Comparison of ENCODE assay signal across 11 cellular contexts in genomic region chr9:93072383-93072795, GRCh38. TPM values are rescaled to one million over a fixed set of nuclear protein-coding genes. Genes with fewer than 3 reads are reported as not detected.
DNase-seq lines count a peak whose midpoint lies in the region; ATAC-seq and TF ChIP-seq lines count a peak whose summit lies in the region.
"Had no signal": no experiment of that assay in that cellular context is flagged by ENCODE, and none has a peak within 500 bp of the region (broad histone marks: within the 10 kb centered on the region; RNA-seq: fewer than 3 reads in every experiment).

No MANE protein-coding gene starts in this region.

- no peaks in the 10 kb centered on the region for H3K23me2 ChIP-seq in H9 (ENCODE audit: insufficient read length, low read depth, low read length, poor library complexity, severe bottlenecking)

- TF ChIP-seq CTCF in H9 (conservative IDR thresholded peaks at IDR 0.05), result no peak
- no peak for TF ChIP-seq CTCF in mucosa of descending colon (IDR thresholded peaks at IDR 0.05)

- no peak overlapping the region for H4K5ac ChIP-seq in H9 (ENCODE audit: insufficient read length, low read depth, low read length)

- no peaks in the 10 kb centered on the region for H3K79me1 ChIP-seq in H9 (ENCODE audit: insufficient read depth, low read depth, low read length, poor library complexity, severe bottlenecking)

- no peaks in the 10 kb centered on the region for H3K27me3 Mint-ChIP-seq in H9 (ENCODE audit: low read depth)
- H3K27me3 Mint-ChIP-seq in activated naive CD8-positive, alpha-beta T cell treated with anti-CD3 and anti-CD28 coated beads, Interleukin-2, amount 50 U/mL, for 24 hours, result no peaks in the 10 kb centered on the region

- H2BK15ac ChIP-seq in H9 (ENCODE audit: low read depth, low read length), result no peak overlapping the region

- intact Hi-C loops in mucosa of descending colon (cut with DNase I, micrococcal nuclease), result no loop called here

- H3K9me3 ChIP-seq in H9 (ENCODE audit: control insufficient read depth, low read depth, low read length) (no peaks in the 10 kb centered on the region), mucosa of descending colon (no peaks in the 10 kb centered on the region)
- H3K9me3 ChIP-seq: left lung, stomach had no signal

- no peak overlapping the region for H3K18ac ChIP-seq in H9 (ENCODE audit: insufficient read length, low read depth, low read length)

- WGBS in H9 (ENCODE audit: extremely low coverage, insufficient read length, low lambda C conversion rate), result no CpG with 5 or more reads among the region's 5 CpGs

- H3K9me3 Mint-ChIP-seq in H9, result no peaks in the 10 kb centered on the region
- H3K9me3 Mint-ChIP-seq in activated naive CD8-positive, alpha-beta T cell treated with anti-CD3 and anti-CD28 coated beads, Interleukin-2, amount 50 U/mL, for 24 hours, result no peaks in the 10 kb centered on the region

- no peaks in the 10 kb centered on the region for H3K4me1 ChIP-seq in H9 (ENCODE audit: insufficient read depth, low read length)
- no peaks in the 10 kb centered on the region for H3K4me1 ChIP-seq in mucosa of descending colon (ENCODE audit: low read depth)

- no peak overlapping the region for H3T11ph ChIP-seq in H9 (ENCODE audit: low read length)

- no peak overlapping the region for H4K91ac ChIP-seq in H9 (ENCODE audit: insufficient read length, low read depth, low read length)

- H3K14ac ChIP-seq in H9 (ENCODE audit: insufficient read depth, low read length), result peak overlapping the region; percentile 19; the same call in 1 of the 2 replicates

- H3K23ac ChIP-seq in H9 (ENCODE audit: insufficient read length, low read depth, low read length), result no peak overlapping the region

- H3K4me2 ChIP-seq in H9 (ENCODE audit: insufficient read depth, insufficient read length, low read length), result no peak overlapping the region

- H2AFZ ChIP-seq in H9 (ENCODE audit: low read length), result no peak overlapping the region

- H3K36me3 ChIP-seq in mucosa of descending colon (ENCODE audit: low read depth), result no peaks in the 10 kb centered on the region
- H3K36me3 ChIP-seq: left lung, stomach had no signal

- no peak overlapping the region for H3K27ac ChIP-seq in H9 (ENCODE audit: insufficient read length, low read depth, low read length)
- H3K27ac ChIP-seq: left lung had no signal

- no peak overlapping the region for H4K8ac ChIP-seq in H9 (replicated peaks; ENCODE audit: insufficient read length, low read depth, low read length)

- peak overlapping the region in 1 of 3 experiments; percentile 84; a peak in 1 of 7 replicates for H3K27ac Mint-ChIP-seq in H9
- H3K27ac Mint-ChIP-seq in activated naive CD8-positive, alpha-beta T cell treated with anti-CD3 and anti-CD28 coated beads, Interleukin-2, amount 50 U/mL, for 24 hours, result peak overlapping the region; percentile 48

- no peak overlapping the region for H3K9ac ChIP-seq in H9 (ENCODE audit: extremely low read depth, insufficient read length, low read length)

- H4K20me1 ChIP-seq in H9 (ENCODE audit: control insufficient read depth, insufficient read depth, insufficient read length), result no peaks in the 10 kb centered on the region

- H3K56ac ChIP-seq in H9 (ENCODE audit: insufficient read length, low read depth, low read length), result no peak overlapping the region

- no peak overlapping the region for H2BK20ac ChIP-seq in H9 (ENCODE audit: low read depth, low read length, poor library complexity, severe bottlenecking)

- DNase-seq in NCI-H2196 (lab: John Stamatoyannopoulos, UW; ENCODE audit: unreplicated experiment) (peak; percentile 24), NCI-H2196 treated with DMSO at 0.1 percent for 48 hours (lab: John Stamatoyannopoulos, UW; ENCODE audit: unreplicated experiment) (no peak), H9 (no peak), mucosa of descending colon (peak in 1 of 3 donors; percentile 58), dermis blood vessel endothelial cell (no peak)
- no peak for DNase-seq in activated naive CD8-positive, alpha-beta T cell treated with anti-CD3 and anti-CD28 coated beads, Interleukin-2, amount 50 U/mL, for 24 hours
- DNase-seq: activated naive CD4-positive, alpha-beta T cell treated with Interleukin-2 at 50 U/mL for 16 hours; left lung; stomach had no signal

- no peaks in the 10 kb centered on the region for H3K4me1 Mint-ChIP-seq in H9
- H3K4me1 Mint-ChIP-seq in activated naive CD8-positive, alpha-beta T cell treated with anti-CD3 and anti-CD28 coated beads, Interleukin-2, amount 50 U/mL, for 24 hours, result peaks cover 62% of the 10 kb centered on the region

- peaks cover 0 to 2% (median 0%) of the 10 kb centered on the region in 3 experiments; a peak in 2 of 7 replicates for H3K36me3 Mint-ChIP-seq in H9 (ENCODE audit: insufficient read depth in 1 of 3, low read depth in 3 of 3)
- H3K36me3 Mint-ChIP-seq in activated naive CD8-positive, alpha-beta T cell treated with anti-CD3 and anti-CD28 coated beads, Interleukin-2, amount 50 U/mL, for 24 hours (ENCODE audit: low read depth), result peaks cover 15% of the 10 kb centered on the region

- H3K27me3 ChIP-seq in H9 (ENCODE audit: insufficient read depth, low read length), result no peaks in the 10 kb centered on the region
- H3K27me3 ChIP-seq: left lung, stomach had no signal

- no peak overlapping the region for H3K4me3 Mint-ChIP-seq in H9
- no peak overlapping the region for H3K4me3 Mint-ChIP-seq in activated naive CD8-positive, alpha-beta T cell treated with anti-CD3 and anti-CD28 coated beads, Interleukin-2, amount 50 U/mL, for 24 hours

- H3K4ac ChIP-seq in H9 (ENCODE audit: low read depth, low read length), result no peak overlapping the region

- H2BK120ac ChIP-seq in H9 (ENCODE audit: low read depth, low read length, poor library complexity, severe bottlenecking), result no peak overlapping the region

- no peak overlapping the region for H2BK12ac ChIP-seq in H9 (ENCODE audit: insufficient read length, low read depth, low read length)

- ATAC-seq in activated naive CD8-positive, alpha-beta T cell treated with anti-CD3 and anti-CD28 coated beads, Interleukin-2, amount 50 U/mL, for 24 hours, result no peak
- ATAC-seq in mucosa of descending colon (peak; percentile 31), HG03159 (IDR thresholded peaks at IDR 0.05; ENCODE audit: unreplicated experiment) (no peak), GM21737 (IDR thresholded peaks at IDR 0.05; ENCODE audit: unreplicated experiment) (no peak)

- no peak overlapping the region for H3K4me3 ChIP-seq in mucosa of descending colon
- H3K4me3 ChIP-seq: left lung, stomach had no signal

- no peak overlapping the region for H2AK5ac ChIP-seq in H9 (ENCODE audit: insufficient read length, low read length)

- H2BK5ac ChIP-seq in H9 (ENCODE audit: insufficient read length, low read length), result no peak overlapping the region

- no peaks in the 10 kb centered on the region for H3K79me2 ChIP-seq in H9 (ENCODE audit: insufficient read depth, low read length)

RNA-seq across cellular contexts. Expression of gene SUSD3, which starts 13.9 kb away (rescaled TPM):
- total RNA-seq in H9 (2021), result 7.8 and 9.0 TPM in 2 replicates
- total RNA-seq in mucosa of descending colon, result 1 to 10 TPM; 1.2 to 2.5 (median 1.8) TPM
- total RNA-seq in dermis blood vessel endothelial cell, result not detected in 2 replicates

RNA-seq across cellular contexts. Expression of gene CARD19, which starts 23.6 kb away (rescaled TPM):
- 21.4 and 23.6 TPM in 2 replicates for total RNA-seq in H9 (2021)
- 10 to 100 TPM; 39.1 to 47.8 (median 44.2) TPM for total RNA-seq in mucosa of descending colon
- 70.2 and 74.4 TPM in 2 replicates for total RNA-seq in dermis blood vessel endothelial cell
